ENCODE assay signal across 10 cellular contexts in genomic region chr18:54822872-54823845, GRCh38. TPM values are rescaled to one million over a fixed set of nuclear protein-coding genes. Genes with fewer than 3 reads are reported as not detected.
A peak's percentile ranks its signal among the peaks of the same experiment; 100 is the strongest.
DNase-seq lines count a peak whose midpoint lies in the region; ATAC-seq and TF ChIP-seq lines count a peak whose summit lies in the region.
"Had no signal": no experiment of that assay in that cellular context is flagged by ENCODE, and none has a peak within 500 bp of the region (broad histone marks: within the 10 kb centered on the region; RNA-seq: fewer than 3 reads in every experiment).

No MANE protein-coding gene starts in this region.

- peak; percentile 84 for ATAC-seq in RWPE2 (ENCODE audit: low read depth)
- peak; percentile 53 for ATAC-seq in upper lobe of right lung
- no peak for ATAC-seq in GM21423 (IDR thresholded peaks at IDR 0.05; ENCODE audit: unreplicated experiment)
- ATAC-seq in HG03439 (IDR thresholded peaks at IDR 0.05; ENCODE audit: unreplicated experiment), result no peak
- ATAC-seq: psoas muscle had no signal

- H3K27ac ChIP-seq in HEK293 (ENCODE audit: extremely low read depth, low read depth, low read length) (no peak overlapping the region), RWPE2 (ENCODE audit: poor library complexity, severe bottlenecking) (peak overlapping the region; percentile 83), upper lobe of right lung (no peak overlapping the region)
- H3K27ac ChIP-seq: psoas muscle had no signal

- H3K4me1 ChIP-seq in HEK293 (ENCODE audit: control insufficient read depth, insufficient read depth, low read length) (peaks cover 4% of the 10 kb centered on the region), RWPE2 (ENCODE audit: insufficient read depth, poor library complexity, severe bottlenecking) (peaks cover 20% of the 10 kb centered on the region), upper lobe of right lung (no peaks in the 10 kb centered on the region)
- H3K4me1 ChIP-seq: psoas muscle had no signal

- TF ChIP-seq CTCF in HEK293 (tag by site-specific recombination; IDR thresholded peaks at IDR 0.05), result no peak
- no peak for TF ChIP-seq CTCF in RWPE2 (IDR thresholded peaks at IDR 0.05; ENCODE audit: poor library complexity, severe bottlenecking)
- no peak for TF ChIP-seq CTCF in fibroblast of pulmonary artery (IDR thresholded peaks at IDR 0.05; ENCODE audit: low read length, missing control alignments)
- TF ChIP-seq CTCF in upper lobe of right lung (IDR thresholded peaks at IDR 0.05), result no peak

- H3K36me3 ChIP-seq in HEK293 (ENCODE audit: control insufficient read depth in 2 of 2, insufficient read depth in 1 of 2, low read length in 2 of 2), result no peaks in the 10 kb centered on the region
- H3K36me3 ChIP-seq in RWPE2 (ENCODE audit: low read depth), result no peaks in the 10 kb centered on the region
- H3K36me3 ChIP-seq in upper lobe of right lung, result no peaks in the 10 kb centered on the region

- peak; percentile 48 for DNase-seq in RWPE2 (ENCODE audit: low spot score)
- peak; percentile 92 for DNase-seq in fibroblast of pulmonary artery (ENCODE audit: low read depth)
- no peak for DNase-seq in upper lobe of right lung
- DNase-seq in activated CD4-positive, CD25-positive, alpha-beta regulatory T cell (lab: John Stamatoyannopoulos, UW), result no peak
- DNase-seq: activated CD8-positive, alpha-beta memory T cell treated with anti-CD3 and anti-CD28 coated beads for 24 hours; anterior cingulate cortex; psoas muscle had no signal

- no peak overlapping the region for H3K4me3 ChIP-seq in HEK293 (ENCODE audit: low read depth, low read length)
- no peak overlapping the region for H3K4me3 ChIP-seq in RWPE2 (ENCODE audit: severe bottlenecking)
- H3K4me3 ChIP-seq in fibroblast of pulmonary artery (replicated peaks; ENCODE audit: low read depth, low read length), result no peak overlapping the region
- H3K4me3 ChIP-seq in upper lobe of right lung, result no peak overlapping the region
- H3K4me3 ChIP-seq: psoas muscle had no signal

- H3K27me3 ChIP-seq in RWPE2 (ENCODE audit: insufficient read depth, poor library complexity, severe bottlenecking), result no peaks in the 10 kb centered on the region
- H3K27me3 ChIP-seq in upper lobe of right lung, result no peaks in the 10 kb centered on the region

- intact Hi-C loops in upper lobe of right lung (cut with DNase I), result no loop called here

- POLR2A ChIA-PET in HEK293 (lab: Yijun Ruan, JAX), result no interaction called here

- CTCF ChIA-PET in HEK293 (lab: Yijun Ruan, JAX), result interaction anchor here (0.8 to 0.9 kb wide), 2 partner anchors 14 to 159 kb away, joined by 3 read pairs; no protein-coding TSS in a partner anchor

- H3K9me3 ChIP-seq in HEK293 (ENCODE audit: control insufficient read depth, insufficient read depth, low read depth, low read length), result no peaks in the 10 kb centered on the region
- H3K9me3 ChIP-seq in RWPE2 (ENCODE audit: severe bottlenecking), result no peaks in the 10 kb centered on the region
- no peaks in the 10 kb centered on the region for H3K9me3 ChIP-seq in upper lobe of right lung
- H3K9me3 ChIP-seq: psoas muscle had no signal

TF ChIP-seq in HEK293, 187 proteins besides CTCF, POLR2A, EP300 and RAD21:
- TF ChIP-seq GLIS1 (tag by site-specific recombination; IDR thresholded peaks at IDR 0.05) (peak; percentile 12; the same call in 1 of the 2 replicates), PRDM1 (tag by site-specific recombination; IDR thresholded peaks at IDR 0.05) (0 out of 2 replicates have a peak, but pooled peaks have one; percentile 18), SETDB1 (IDR thresholded peaks at IDR 0.05; ENCODE audit: insufficient read length, low read length) (no peak)
- TF ChIP-seq, protein P1, sequence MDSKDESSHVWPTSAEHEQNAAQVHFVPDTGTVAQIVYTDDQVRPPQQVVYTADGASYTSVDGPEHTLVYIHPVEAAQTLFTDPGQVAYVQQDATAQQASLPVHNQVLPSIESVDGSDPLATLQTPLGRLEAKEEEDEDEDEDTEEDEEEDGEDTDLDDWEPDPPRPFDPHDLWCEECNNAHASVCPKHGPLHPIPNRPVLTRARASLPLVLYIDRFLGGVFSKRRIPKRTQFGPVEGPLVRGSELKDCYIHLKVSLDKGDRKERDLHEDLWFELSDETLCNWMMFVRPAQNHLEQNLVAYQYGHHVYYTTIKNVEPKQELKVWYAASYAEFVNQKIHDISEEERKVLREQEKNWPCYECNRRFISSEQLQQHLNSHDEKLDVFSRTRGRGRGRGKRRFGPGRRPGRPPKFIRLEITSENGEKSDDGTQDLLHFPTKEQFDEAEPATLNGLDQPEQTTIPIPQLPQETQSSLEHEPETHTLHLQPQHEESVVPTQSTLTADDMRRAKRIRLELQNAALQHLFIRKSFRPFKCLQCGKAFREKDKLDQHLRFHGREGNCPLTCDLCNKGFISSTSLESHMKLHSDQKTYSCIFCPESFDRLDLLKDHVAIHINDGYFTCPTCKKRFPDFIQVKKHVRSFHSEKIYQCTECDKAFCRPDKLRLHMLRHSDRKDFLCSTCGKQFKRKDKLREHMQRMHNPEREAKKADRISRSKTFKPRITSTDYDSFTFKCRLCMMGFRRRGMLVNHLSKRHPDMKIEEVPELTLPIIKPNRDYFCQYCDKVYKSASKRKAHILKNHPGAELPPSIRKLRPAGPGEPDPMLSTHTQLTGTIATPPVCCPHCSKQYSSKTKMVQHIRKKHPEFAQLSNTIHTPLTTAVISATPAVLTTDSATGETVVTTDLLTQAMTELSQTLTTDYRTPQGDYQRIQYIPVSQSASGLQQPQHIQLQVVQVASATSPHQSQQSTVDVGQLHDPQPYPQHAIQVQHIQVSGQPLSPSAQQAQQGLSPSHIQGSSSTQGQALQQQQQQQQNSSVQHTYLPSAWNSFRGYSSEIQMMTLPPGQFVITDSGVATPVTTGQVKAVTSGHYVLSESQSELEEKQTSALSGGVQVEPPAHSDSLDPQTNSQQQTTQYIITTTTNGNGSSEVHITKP (tag by site-specific recombination; IDR thresholded peaks at IDR 0.05), result 0 out of 2 replicates have a peak, but pooled peaks have one; percentile 26
TF ChIP-seq in HEK293: peak in this region for 3.

RNA-seq across cellular contexts. Expression of gene RAB27B, which starts 5.1 kb away (rescaled TPM):
- total RNA-seq in upper lobe of right lung, result 22.2 TPM

Comparison
In these comparisons a context has a peak if more than half of its experiments do, and no peak if none do; other contexts are left out.
1. ATAC-seq: peak in RWPE2 (single experiment) and upper lobe of right lung (single experiment); none in GM21423 (single experiment) and HG03439 (single experiment).
2. DNase-seq: peak in RWPE2 (single experiment) and fibroblast of pulmonary artery (single experiment); none in upper lobe of right lung (single experiment) and activated CD4-positive, CD25-positive, alpha-beta regulatory T cell (0 of 4).